1 cellular context compared by ENCODE assay signal in genomic region chr7:34846976-34847375, GRCh38.
TF ChIP-seq lines count a peak whose summit lies in the region.

No MANE protein-coding gene starts in this region.

TF ChIP-seq in GM23338, 12 proteins besides CTCF, POLR2A, EP300 and RAD21 (continued from another document):
- TF ChIP-seq ZNF462 (CRISPR knock-in tag; IDR thresholded peaks at IDR 0.05) (no peak), ETS1 (IDR thresholded peaks at IDR 0.05) (no peak), STAT1 (IDR thresholded peaks at IDR 0.05; ENCODE audit: unreplicated experiment) (no peak), JUNB (IDR thresholded peaks at IDR 0.05; ENCODE audit: unreplicated experiment) (no peak), NANOG (IDR thresholded peaks at IDR 0.05; ENCODE audit: borderline replicate concordance) (no peak), ZNF114 (CRISPR knock-in tag; IDR thresholded peaks at IDR 0.05) (no peak), REST (IDR thresholded peaks at IDR 0.05; ENCODE audit: unreplicated experiment) (no peak), POLR2AphosphoS5 (IDR thresholded peaks at IDR 0.05; ENCODE audit: low read depth) (no peak), ZNF331 (CRISPR knock-in tag; IDR thresholded peaks at IDR 0.05; ENCODE audit: low read depth) (no peak), EZH2 (IDR thresholded peaks at IDR 0.05; ENCODE audit: low read depth, unreplicated experiment) (no peak)
